1 cellular context compared by ENCODE assay signal in the genomic region with DNA sequence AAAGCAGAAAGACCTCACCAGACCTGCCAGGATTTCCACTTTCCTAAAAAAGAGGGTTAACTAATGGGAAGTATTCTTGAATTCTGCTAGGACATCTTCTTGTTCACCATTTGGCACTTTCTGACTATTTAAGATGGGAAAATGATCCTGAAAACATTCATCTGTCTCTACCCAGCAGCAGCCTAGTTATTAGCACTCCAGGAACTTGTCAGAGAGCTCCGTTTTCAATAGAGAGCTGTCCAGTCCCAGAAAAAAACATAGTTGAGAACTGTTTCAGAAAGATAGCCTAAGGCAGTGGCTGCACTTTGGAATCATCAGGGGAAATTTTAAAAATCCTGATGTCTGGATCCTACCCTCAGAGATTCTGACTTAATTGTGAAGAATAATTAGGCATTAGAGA.
TF ChIP-seq lines count a peak whose summit lies in the region.

No MANE protein-coding gene starts in this region.

TF ChIP-seq in GM23338, 12 proteins besides CTCF, POLR2A, EP300 and RAD21 (continued from another document):
- TF ChIP-seq, protein P1, sequence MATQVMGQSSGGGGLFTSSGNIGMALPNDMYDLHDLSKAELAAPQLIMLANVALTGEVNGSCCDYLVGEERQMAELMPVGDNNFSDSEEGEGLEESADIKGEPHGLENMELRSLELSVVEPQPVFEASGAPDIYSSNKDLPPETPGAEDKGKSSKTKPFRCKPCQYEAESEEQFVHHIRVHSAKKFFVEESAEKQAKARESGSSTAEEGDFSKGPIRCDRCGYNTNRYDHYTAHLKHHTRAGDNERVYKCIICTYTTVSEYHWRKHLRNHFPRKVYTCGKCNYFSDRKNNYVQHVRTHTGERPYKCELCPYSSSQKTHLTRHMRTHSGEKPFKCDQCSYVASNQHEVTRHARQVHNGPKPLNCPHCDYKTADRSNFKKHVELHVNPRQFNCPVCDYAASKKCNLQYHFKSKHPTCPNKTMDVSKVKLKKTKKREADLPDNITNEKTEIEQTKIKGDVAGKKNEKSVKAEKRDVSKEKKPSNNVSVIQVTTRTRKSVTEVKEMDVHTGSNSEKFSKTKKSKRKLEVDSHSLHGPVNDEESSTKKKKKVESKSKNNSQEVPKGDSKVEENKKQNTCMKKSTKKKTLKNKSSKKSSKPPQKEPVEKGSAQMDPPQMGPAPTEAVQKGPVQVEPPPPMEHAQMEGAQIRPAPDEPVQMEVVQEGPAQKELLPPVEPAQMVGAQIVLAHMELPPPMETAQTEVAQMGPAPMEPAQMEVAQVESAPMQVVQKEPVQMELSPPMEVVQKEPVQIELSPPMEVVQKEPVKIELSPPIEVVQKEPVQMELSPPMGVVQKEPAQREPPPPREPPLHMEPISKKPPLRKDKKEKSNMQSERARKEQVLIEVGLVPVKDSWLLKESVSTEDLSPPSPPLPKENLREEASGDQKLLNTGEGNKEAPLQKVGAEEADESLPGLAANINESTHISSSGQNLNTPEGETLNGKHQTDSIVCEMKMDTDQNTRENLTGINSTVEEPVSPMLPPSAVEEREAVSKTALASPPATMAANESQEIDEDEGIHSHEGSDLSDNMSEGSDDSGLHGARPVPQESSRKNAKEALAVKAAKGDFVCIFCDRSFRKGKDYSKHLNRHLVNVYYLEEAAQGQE (IDR thresholded peaks at IDR 0.05; ENCODE audit: unreplicated experiment): no peak
- TF ChIP-seq, protein P2, sequence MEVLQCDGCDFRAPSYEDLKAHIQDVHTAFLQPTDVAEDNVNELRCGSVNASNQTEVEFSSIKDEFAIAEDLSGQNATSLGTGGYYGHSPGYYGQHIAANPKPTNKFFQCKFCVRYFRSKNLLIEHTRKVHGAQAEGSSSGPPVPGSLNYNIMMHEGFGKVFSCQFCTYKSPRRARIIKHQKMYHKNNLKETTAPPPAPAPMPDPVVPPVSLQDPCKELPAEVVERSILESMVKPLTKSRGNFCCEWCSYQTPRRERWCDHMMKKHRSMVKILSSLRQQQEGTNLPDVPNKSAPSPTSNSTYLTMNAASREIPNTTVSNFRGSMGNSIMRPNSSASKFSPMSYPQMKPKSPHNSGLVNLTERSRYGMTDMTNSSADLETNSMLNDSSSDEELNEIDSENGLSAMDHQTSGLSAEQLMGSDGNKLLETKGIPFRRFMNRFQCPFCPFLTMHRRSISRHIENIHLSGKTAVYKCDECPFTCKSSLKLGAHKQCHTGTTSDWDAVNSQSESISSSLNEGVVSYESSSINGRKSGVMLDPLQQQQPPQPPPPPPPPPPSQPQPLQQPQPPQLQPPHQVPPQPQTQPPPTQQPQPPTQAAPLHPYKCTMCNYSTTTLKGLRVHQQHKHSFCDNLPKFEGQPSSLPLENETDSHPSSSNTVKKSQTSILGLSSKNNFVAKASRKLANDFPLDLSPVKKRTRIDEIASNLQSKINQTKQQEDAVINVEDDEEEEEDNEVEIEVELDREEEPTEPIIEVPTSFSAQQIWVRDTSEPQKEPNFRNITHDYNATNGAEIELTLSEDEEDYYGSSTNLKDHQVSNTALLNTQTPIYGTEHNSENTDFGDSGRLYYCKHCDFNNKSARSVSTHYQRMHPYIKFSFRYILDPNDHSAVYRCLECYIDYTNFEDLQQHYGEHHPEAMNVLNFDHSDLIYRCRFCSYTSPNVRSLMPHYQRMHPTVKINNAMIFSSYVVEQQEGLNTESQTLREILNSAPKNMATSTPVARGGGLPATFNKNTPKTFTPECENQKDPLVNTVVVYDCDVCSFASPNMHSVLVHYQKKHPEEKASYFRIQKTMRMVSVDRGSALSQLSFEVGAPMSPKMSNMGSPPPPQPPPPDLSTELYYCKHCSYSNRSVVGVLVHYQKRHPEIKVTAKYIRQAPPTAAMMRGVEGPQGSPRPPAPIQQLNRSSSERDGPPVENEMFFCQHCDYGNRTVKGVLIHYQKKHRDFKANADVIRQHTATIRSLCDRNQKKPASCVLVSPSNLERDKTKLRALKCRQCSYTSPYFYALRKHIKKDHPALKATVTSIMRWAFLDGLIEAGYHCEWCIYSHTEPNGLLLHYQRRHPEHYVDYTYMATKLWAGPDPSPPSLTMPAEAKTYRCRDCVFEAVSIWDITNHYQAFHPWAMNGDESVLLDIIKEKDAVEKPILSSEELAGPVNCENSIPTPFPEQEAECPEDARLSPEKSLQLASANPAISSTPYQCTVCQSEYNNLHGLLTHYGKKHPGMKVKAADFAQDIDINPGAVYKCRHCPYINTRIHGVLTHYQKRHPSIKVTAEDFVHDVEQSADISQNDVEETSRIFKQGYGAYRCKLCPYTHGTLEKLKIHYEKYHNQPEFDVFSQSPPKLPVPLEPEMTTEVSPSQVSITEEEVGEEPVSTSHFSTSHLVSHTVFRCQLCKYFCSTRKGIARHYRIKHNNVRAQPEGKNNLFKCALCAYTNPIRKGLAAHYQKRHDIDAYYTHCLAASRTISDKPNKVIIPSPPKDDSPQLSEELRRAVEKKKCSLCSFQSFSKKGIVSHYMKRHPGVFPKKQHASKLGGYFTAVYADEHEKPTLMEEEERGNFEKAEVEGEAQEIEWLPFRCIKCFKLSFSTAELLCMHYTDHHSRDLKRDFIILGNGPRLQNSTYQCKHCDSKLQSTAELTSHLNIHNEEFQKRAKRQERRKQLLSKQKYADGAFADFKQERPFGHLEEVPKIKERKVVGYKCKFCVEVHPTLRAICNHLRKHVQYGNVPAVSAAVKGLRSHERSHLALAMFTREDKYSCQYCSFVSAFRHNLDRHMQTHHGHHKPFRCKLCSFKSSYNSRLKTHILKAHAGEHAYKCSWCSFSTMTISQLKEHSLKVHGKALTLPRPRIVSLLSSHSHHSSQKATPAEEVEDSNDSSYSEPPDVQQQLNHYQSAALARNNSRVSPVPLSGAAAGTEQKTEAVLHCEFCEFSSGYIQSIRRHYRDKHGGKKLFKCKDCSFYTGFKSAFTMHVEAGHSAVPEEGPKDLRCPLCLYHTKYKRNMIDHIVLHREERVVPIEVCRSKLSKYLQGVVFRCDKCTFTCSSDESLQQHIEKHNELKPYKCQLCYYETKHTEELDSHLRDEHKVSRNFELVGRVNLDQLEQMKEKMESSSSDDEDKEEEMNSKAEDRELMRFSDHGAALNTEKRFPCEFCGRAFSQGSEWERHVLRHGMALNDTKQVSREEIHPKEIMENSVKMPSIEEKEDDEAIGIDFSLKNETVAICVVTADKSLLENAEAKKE (CRISPR knock-in tag; IDR thresholded peaks at IDR 0.05): no peak
